8 cellular contexts compared by ENCODE assay signal in the genomic region with DNA sequence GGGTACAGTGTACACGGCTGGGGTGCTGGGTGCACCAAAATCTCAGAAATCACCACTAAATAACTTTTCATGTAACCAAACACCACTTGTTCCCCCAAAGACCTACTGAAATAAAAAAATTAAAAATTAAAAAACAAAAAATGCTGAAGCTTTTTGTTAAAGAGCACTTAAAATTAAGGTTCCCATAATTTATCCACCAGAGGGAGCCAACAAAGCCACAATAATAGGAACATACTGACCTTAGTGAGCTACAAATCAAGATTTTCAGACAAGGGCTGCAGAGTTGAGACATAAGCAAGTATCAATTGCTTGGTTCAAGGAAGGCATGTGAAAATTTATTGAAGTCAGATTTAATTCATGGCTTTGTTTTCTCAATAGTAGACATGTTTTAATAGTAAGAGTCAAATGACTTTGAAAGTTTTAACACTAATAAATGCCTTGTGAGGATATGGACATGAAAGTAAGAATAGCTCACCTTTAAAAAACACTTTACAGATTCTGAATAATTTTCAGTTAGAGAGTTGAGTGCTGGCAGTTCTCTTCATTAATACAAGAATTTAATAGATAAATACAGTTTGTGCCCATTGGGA. TPM values are rescaled to one million over a fixed set of nuclear protein-coding genes. Genes with fewer than 3 reads are reported as not detected.
DNase-seq lines count a peak whose midpoint lies in the region; ATAC-seq and TF ChIP-seq lines count a peak whose summit lies in the region.

No MANE protein-coding gene starts in this region.

- no peaks in the 10 kb centered on the region for H3K9me2 ChIP-seq in SK-N-SH

- H3K9ac ChIP-seq in SK-N-SH = no peak overlapping the region

- H3K36me3 ChIP-seq in heart left ventricle = no peaks in the 10 kb centered on the region
- no peaks in the 10 kb centered on the region for H3K36me3 ChIP-seq in SK-N-SH (replicated peaks in 1 of 2; ENCODE audit: control insufficient read depth in 1 of 2, insufficient read depth in 2 of 2, low read length in 1 of 2)
- H3K36me3 ChIP-seq in upper lobe of right lung = no peaks in the 10 kb centered on the region

- no peaks in the 10 kb centered on the region for H4K20me1 ChIP-seq in SK-N-SH (ENCODE audit: insufficient read depth)

- POLR2A ChIA-PET in SK-N-SH (lab: Yijun Ruan, JAX) = interaction anchor here (0.6 to 1.3 kb wide), 2 partner anchors 180 to 598 kb away, joined by 3 to 4 read pairs; no protein-coding TSS in a partner anchor

- no peak for DNase-seq in heart left ventricle
- no peak for DNase-seq in right cardiac atrium
- DNase-seq in SK-N-SH = no peak
- peak; percentile 55 for DNase-seq in globus pallidus (ENCODE audit: low spot score)
- DNase-seq in upper lobe of right lung = no peak
- no peak for DNase-seq in NCI-H128 (lab: John Stamatoyannopoulos, UW; ENCODE audit: unreplicated experiment)

- TF ChIP-seq POLR2A in heart left ventricle (IDR thresholded peaks at IDR 0.05) = no peak

- CTCF ChIA-PET in SK-N-SH (lab: Yijun Ruan, JAX) = interaction anchor here (0.8 to 2.7 kb wide), 26 partner anchors 11 to 727 kb away, joined by 3 to 14 read pairs (median 4); no protein-coding TSS in a partner anchor

- H3K79me2 ChIP-seq in SK-N-SH (ENCODE audit: insufficient read depth) = no peaks in the 10 kb centered on the region

- H3K9me3 ChIP-seq in heart left ventricle = no peaks in the 10 kb centered on the region
- no peaks in the 10 kb centered on the region for H3K9me3 ChIP-seq in right cardiac atrium (ENCODE audit: control insufficient read depth, low read length)
- H3K9me3 ChIP-seq in SK-N-SH = no peaks in the 10 kb centered on the region
- no peaks in the 10 kb centered on the region for H3K9me3 ChIP-seq in upper lobe of right lung

- H3K4me1 ChIP-seq in heart left ventricle (peaks cover 0 to 7% (median 0%) of the 10 kb centered on the region in 12 donors), right cardiac atrium (ENCODE audit: control insufficient read depth, insufficient read depth, low read length) (no peaks in the 10 kb centered on the region), SK-N-SH (ENCODE audit: control insufficient read depth in 1 of 2, insufficient read depth in 2 of 2, low read depth in 1 of 2, low read length in 1 of 2) (no peaks in the 10 kb centered on the region; a peak in 1 of 4 replicates), upper lobe of right lung (no peaks in the 10 kb centered on the region)

- no peak overlapping the region for H3K4me3 ChIP-seq in heart left ventricle
- H3K4me3 ChIP-seq in right cardiac atrium (ENCODE audit: low read length) = no peak overlapping the region
- no peak overlapping the region for H3K4me3 ChIP-seq in SK-N-SH (ENCODE audit: low read depth in 2 of 2, low read length in 1 of 2)
- H3K4me3 ChIP-seq in upper lobe of right lung = no peak overlapping the region

- H3K4me2 ChIP-seq in SK-N-SH = no peak overlapping the region

- TF ChIP-seq CTCF in heart left ventricle (IDR thresholded peaks at IDR 0.05) (peak in 11 of 12 donors; percentile 26 to 64 (median 47)), SK-N-SH (IDR thresholded peaks at IDR 0.05) (peak; percentile 77), upper lobe of right lung (IDR thresholded peaks at IDR 0.05) (peak; percentile 53)

- peak; percentile 47 for TF ChIP-seq RAD21 in SK-N-SH (IDR thresholded peaks at IDR 0.05; ENCODE audit: low read length)

- no peak overlapping the region for H3K27ac ChIP-seq in heart left ventricle
- H3K27ac ChIP-seq in right cardiac atrium (ENCODE audit: low read length) = no peak overlapping the region
- no peak overlapping the region for H3K27ac ChIP-seq in SK-N-SH (ENCODE audit: low read depth in 2 of 2, low read length in 1 of 2)
- H3K27ac ChIP-seq in upper lobe of right lung = no peak overlapping the region

- no peaks in the 10 kb centered on the region for H3F3A ChIP-seq in SK-N-SH (replicated peaks; ENCODE audit: insufficient read depth)

- TF ChIP-seq EP300 in SK-N-SH (IDR thresholded peaks at IDR 0.05; ENCODE audit: borderline replicate concordance in 1 of 2, low read depth in 1 of 2, low read length in 1 of 2) = no peak

- ATAC-seq in heart left ventricle (no peak), right cardiac atrium (no peak), upper lobe of right lung (peak; percentile 55), GM19035 (IDR thresholded peaks at IDR 0.05; ENCODE audit: unreplicated experiment) (no peak), GM21619 (IDR thresholded peaks at IDR 0.05; ENCODE audit: unreplicated experiment) (no peak)

- intact Hi-C loops in heart left ventricle (cut with DNase I) = loop anchor here in 1 of 10 donors (5.0 kb wide), 1 partner anchor 598 kb away; no protein-coding TSS in a partner anchor
- intact Hi-C loops in right cardiac atrium (cut with DNase I) = no loop called here
- intact Hi-C loops in upper lobe of right lung (cut with DNase I) = no loop called here

- no peak overlapping the region for H2AFZ ChIP-seq in SK-N-SH (ENCODE audit: low read depth)

- WGBS in heart left ventricle, 4 donors = 91 to 97% (median 94%) methylated on average over 1 of the region's 1 CpG
- WGBS in right cardiac atrium = 91% methylated on average over 1 of the region's 1 CpG
- WGBS in SK-N-SH (ENCODE audit: low lambda C conversion rate) = 95% methylated on average over 1 of the region's 1 CpG

- H3K27me3 ChIP-seq in heart left ventricle (no peaks in the 10 kb centered on the region), right cardiac atrium (ENCODE audit: control insufficient read depth, insufficient read depth) (no peaks in the 10 kb centered on the region), SK-N-SH (ENCODE audit: insufficient read depth) (no peaks in the 10 kb centered on the region), upper lobe of right lung (no peaks in the 10 kb centered on the region)

TF ChIP-seq in SK-N-SH, 30 proteins besides CTCF, POLR2A, EP300 and RAD21:
- TF ChIP-seq POLR2AphosphoS5 (IDR thresholded peaks at IDR 0.05; ENCODE audit: low read depth, low read length) (no peak), SMC3 (IDR thresholded peaks at IDR 0.05; ENCODE audit: low read depth, low read length) (peak; percentile 32)

RNA-seq across cellular contexts. Expression of a gene that starts 43.0 kb away (rescaled TPM):
- total RNA-seq in heart left ventricle (10 to 100 TPM; 61.0 to 80.9 (median 70.3) TPM), right cardiac atrium (10 to 100 TPM; 82.3 to 98.1 (median 88.6) TPM), upper lobe of right lung (45.4 TPM)
- polyA plus RNA-seq in heart left ventricle (10 to 100 TPM; 49.1 to 87.1 TPM), right cardiac atrium (108 TPM), SK-N-SH (2012; rRNA removed) (16.0 and 26.8 TPM in 2 replicates)
- 39.8 and 63.9 TPM in 2 replicates for polyA plus RNA-seq in SK-N-SH (2012; cell fraction: cytosol; rRNA removed)
- polyA plus RNA-seq in SK-N-SH (2012; cell fraction: nucleus; rRNA removed) = 3.9 and 9.9 TPM in 2 replicates
